In the genomic region with DNA sequence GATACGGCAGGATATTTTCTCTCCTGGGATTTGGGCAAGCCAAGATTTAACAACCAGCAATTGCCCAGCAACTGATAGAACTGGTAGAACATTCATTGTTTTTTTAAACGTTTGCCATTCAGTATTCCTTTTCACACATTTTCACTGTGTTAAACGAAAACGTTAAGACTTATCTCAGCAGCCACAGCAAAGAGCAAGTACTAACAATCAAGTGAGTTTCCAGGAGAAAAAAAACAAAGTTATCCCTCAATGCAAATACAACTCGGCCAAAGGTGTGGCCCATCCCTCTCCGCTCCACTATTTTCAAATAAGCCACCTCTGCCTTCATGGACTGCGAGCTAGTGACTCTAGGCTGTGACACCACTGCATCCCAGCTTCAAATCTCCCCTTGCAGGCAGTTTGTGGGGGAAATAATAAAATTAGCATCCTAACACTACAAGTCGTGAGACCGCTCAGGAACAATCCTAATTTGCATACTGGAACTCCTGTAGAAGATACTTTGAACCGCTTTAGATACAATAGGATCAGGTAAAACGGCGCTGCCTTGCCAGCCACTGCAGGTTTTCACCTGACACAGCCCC, we compare ENCODE assay signal across 8 cellular contexts. TPM values are rescaled to one million over a fixed set of nuclear protein-coding genes. Genes with fewer than 3 reads are reported as not detected.
DNase-seq lines count a peak whose midpoint lies in the region; TF ChIP-seq lines count a peak whose summit lies in the region.

No MANE protein-coding gene starts in this region.

- H3K4me3 ChIP-seq in GM12865 (ENCODE audit: low read depth, low read length) (peak overlapping the region; percentile 86), HEK293 (ENCODE audit: low read depth, low read length) (peak overlapping the region; percentile 73), SK-N-SH (ENCODE audit: low read depth in 2 of 2, low read length in 1 of 2) (peak overlapping the region; percentile 81 to 83), fibroblast of villous mesenchyme (ENCODE audit: low read depth, low read length) (peak overlapping the region; percentile 84), retinal pigment epithelial cell (ENCODE audit: low read length) (peak overlapping the region; percentile 86)

- H3K9ac ChIP-seq in SK-N-SH, result peak overlapping the region; percentile 69; the same call in 1 of the 2 replicates

- H3F3A ChIP-seq in SK-N-SH (replicated peaks; ENCODE audit: insufficient read depth), result no peaks in the 10 kb centered on the region

- DNase-seq in GM12865 (ENCODE audit: low read depth), result no peak
- no peak for DNase-seq in SK-N-SH
- no peak for DNase-seq in fibroblast of villous mesenchyme (ENCODE audit: low read depth)
- no peak for DNase-seq in retinal pigment epithelial cell (ENCODE audit: low read depth)
- DNase-seq in activated gamma-delta T cell (lab: John Stamatoyannopoulos, UW), result no peak
- DNase-seq in SIG-M5 (lab: John Stamatoyannopoulos, UW), result no peak
- no peak for DNase-seq in GM19238 (ENCODE audit: insufficient read length, low spot score)

- TF ChIP-seq EP300 in SK-N-SH (IDR thresholded peaks at IDR 0.05; ENCODE audit: borderline replicate concordance in 1 of 2, low read depth in 1 of 2, low read length in 1 of 2), result no peak

- H3K27ac ChIP-seq in HEK293 (ENCODE audit: extremely low read depth, low read depth, low read length) (no peak overlapping the region), SK-N-SH (ENCODE audit: low read depth in 2 of 2, low read length in 1 of 2) (peak overlapping the region in 1 of 2 experiments; percentile 36; a peak in 2 of 4 replicates)

- H3K4me1 ChIP-seq in HEK293 (ENCODE audit: control insufficient read depth, insufficient read depth, low read length), result peaks cover 9% of the 10 kb centered on the region
- peaks cover 0 to 4% of the 10 kb centered on the region in 2 experiments; a peak in 2 of 4 replicates for H3K4me1 ChIP-seq in SK-N-SH (ENCODE audit: control insufficient read depth in 1 of 2, insufficient read depth in 2 of 2, low read depth in 1 of 2, low read length in 1 of 2)

- no peaks in the 10 kb centered on the region for H4K20me1 ChIP-seq in SK-N-SH (ENCODE audit: insufficient read depth)

- H3K4me2 ChIP-seq in SK-N-SH, result peak overlapping the region; percentile 90

- H3K79me2 ChIP-seq in SK-N-SH (ENCODE audit: insufficient read depth), result peaks cover 40% of the 10 kb centered on the region

- TF ChIP-seq CTCF in GM12865 (IDR thresholded peaks at IDR 0.05; ENCODE audit: insufficient read depth, low read depth, low read length, missing control alignments) (no peak), HEK293 (tag by site-specific recombination; IDR thresholded peaks at IDR 0.05) (no peak), SK-N-SH (IDR thresholded peaks at IDR 0.05) (no peak), fibroblast of villous mesenchyme (IDR thresholded peaks at IDR 0.05; ENCODE audit: insufficient read depth, low read depth, low read length) (no peak), retinal pigment epithelial cell (conservative IDR thresholded peaks at IDR 0.05; ENCODE audit: low read depth, low read length) (no peak)

- no peaks in the 10 kb centered on the region for H3K27me3 ChIP-seq in SK-N-SH (ENCODE audit: insufficient read depth)

- CTCF ChIA-PET in HEK293 (lab: Yijun Ruan, JAX) (no interaction called here), SK-N-SH (lab: Yijun Ruan, JAX) (interaction anchor here (1.0 to 1.2 kb wide), 2 partner anchors 39 to 181 kb away, joined by 3 read pairs; no protein-coding TSS in a partner anchor)

- H3K9me2 ChIP-seq in SK-N-SH, result no peaks in the 10 kb centered on the region

- no peak for TF ChIP-seq RAD21 in SK-N-SH (IDR thresholded peaks at IDR 0.05; ENCODE audit: low read length)

- H3K36me3 ChIP-seq in HEK293 (ENCODE audit: control insufficient read depth in 2 of 2, insufficient read depth in 1 of 2, low read length in 2 of 2) (peaks cover 0 to 3% of the 10 kb centered on the region in 2 experiments; a peak in 2 of 3 replicates), SK-N-SH (replicated peaks in 1 of 2; ENCODE audit: control insufficient read depth in 1 of 2, insufficient read depth in 2 of 2, low read length in 1 of 2) (no peaks in the 10 kb centered on the region)

- no peaks in the 10 kb centered on the region for H3K9me3 ChIP-seq in HEK293 (ENCODE audit: control insufficient read depth, insufficient read depth, low read depth, low read length)
- no peaks in the 10 kb centered on the region for H3K9me3 ChIP-seq in SK-N-SH

- 7% methylated on average over 12 of the region's 12 CpGs for WGBS in SK-N-SH (ENCODE audit: low lambda C conversion rate)

- H2AFZ ChIP-seq in SK-N-SH (ENCODE audit: low read depth), result peak overlapping the region; percentile 94

- POLR2A ChIA-PET in HEK293 (lab: Yijun Ruan, JAX), result no interaction called here
- POLR2A ChIA-PET in SK-N-SH (lab: Yijun Ruan, JAX), result interaction anchor here (0.6 kb wide), 1 partner anchor 184 kb away, joined by 3 read pairs; no protein-coding TSS in a partner anchor

TF ChIP-seq in HEK293, 187 proteins besides CTCF, POLR2A, EP300 and RAD21 (continues in another document):
- no peak for TF ChIP-seq ZNF23 (tag by site-specific recombination; IDR thresholded peaks at IDR 0.05; ENCODE audit: borderline replicate concordance)
- TF ChIP-seq ZNF341 (tag by site-specific recombination; IDR thresholded peaks at IDR 0.05; ENCODE audit: low read depth), result no peak
- no peak for TF ChIP-seq ZNF585B (tag by site-specific recombination; IDR thresholded peaks at IDR 0.05)
- TF ChIP-seq ZNF423 (tag by site-specific recombination; IDR thresholded peaks at IDR 0.05), result no peak
- TF ChIP-seq PRDM6 (tag by site-specific recombination; IDR thresholded peaks at IDR 0.05), result no peak
- no peak for TF ChIP-seq ZNF639 (tag by site-specific recombination; IDR thresholded peaks at IDR 0.05)
- TF ChIP-seq ZNF660 (tag by site-specific recombination; IDR thresholded peaks at IDR 0.05), result 0 out of 2 replicates have a peak, but pooled peaks have one; percentile 15
- TF ChIP-seq SCRT2 (tag by site-specific recombination; IDR thresholded peaks at IDR 0.05), result no peak

TF ChIP-seq in SK-N-SH, 30 proteins besides CTCF, POLR2A, EP300 and RAD21:
- TF ChIP-seq RCOR1 (IDR thresholded peaks at IDR 0.05; ENCODE audit: low read length), result no peak
- no peak for TF ChIP-seq RFX5 (IDR thresholded peaks at IDR 0.05; ENCODE audit: low read length)
- no peak for TF ChIP-seq TAF1 (IDR thresholded peaks at IDR 0.05; ENCODE audit: borderline replicate concordance, low read depth, low read length)
- no peak for TF ChIP-seq TCF12 (IDR thresholded peaks at IDR 0.05)
- TF ChIP-seq YY1 (IDR thresholded peaks at IDR 0.05; ENCODE audit: low read depth), result no peak
- TF ChIP-seq, protein P1, sequence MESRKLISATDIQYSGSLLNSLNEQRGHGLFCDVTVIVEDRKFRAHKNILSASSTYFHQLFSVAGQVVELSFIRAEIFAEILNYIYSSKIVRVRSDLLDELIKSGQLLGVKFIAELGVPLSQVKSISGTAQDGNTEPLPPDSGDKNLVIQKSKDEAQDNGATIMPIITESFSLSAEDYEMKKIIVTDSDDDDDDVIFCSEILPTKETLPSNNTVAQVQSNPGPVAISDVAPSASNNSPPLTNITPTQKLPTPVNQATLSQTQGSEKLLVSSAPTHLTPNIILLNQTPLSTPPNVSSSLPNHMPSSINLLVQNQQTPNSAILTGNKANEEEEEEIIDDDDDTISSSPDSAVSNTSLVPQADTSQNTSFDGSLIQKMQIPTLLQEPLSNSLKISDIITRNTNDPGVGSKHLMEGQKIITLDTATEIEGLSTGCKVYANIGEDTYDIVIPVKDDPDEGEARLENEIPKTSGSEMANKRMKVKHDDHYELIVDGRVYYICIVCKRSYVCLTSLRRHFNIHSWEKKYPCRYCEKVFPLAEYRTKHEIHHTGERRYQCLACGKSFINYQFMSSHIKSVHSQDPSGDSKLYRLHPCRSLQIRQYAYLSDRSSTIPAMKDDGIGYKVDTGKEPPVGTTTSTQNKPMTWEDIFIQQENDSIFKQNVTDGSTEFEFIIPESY (IDR thresholded peaks at IDR 0.05; ENCODE audit: borderline replicate concordance, low read depth), result no peak
- TF ChIP-seq GATA2 (CRISPR knock-in tag; IDR thresholded peaks at IDR 0.05), result no peak
- no peak for TF ChIP-seq FOXM1 (IDR thresholded peaks at IDR 0.05; ENCODE audit: low read depth)
- no peak for TF ChIP-seq GABPA (IDR thresholded peaks at IDR 0.05; ENCODE audit: low read depth)
- TF ChIP-seq EZH2phosphoT487 (IDR thresholded peaks at IDR 0.05; ENCODE audit: borderline replicate concordance, low read depth), result no peak
- TF ChIP-seq, protein P2, sequence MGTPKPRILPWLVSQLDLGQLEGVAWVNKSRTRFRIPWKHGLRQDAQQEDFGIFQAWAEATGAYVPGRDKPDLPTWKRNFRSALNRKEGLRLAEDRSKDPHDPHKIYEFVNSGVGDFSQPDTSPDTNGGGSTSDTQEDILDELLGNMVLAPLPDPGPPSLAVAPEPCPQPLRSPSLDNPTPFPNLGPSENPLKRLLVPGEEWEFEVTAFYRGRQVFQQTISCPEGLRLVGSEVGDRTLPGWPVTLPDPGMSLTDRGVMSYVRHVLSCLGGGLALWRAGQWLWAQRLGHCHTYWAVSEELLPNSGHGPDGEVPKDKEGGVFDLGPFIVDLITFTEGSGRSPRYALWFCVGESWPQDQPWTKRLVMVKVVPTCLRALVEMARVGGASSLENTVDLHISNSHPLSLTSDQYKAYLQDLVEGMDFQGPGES (IDR thresholded peaks at IDR 0.05; ENCODE audit: low read depth, low read length), result no peak
- TF ChIP-seq JUND (IDR thresholded peaks at IDR 0.05), result no peak
- no peak for TF ChIP-seq FOSL2 (IDR thresholded peaks at IDR 0.05; ENCODE audit: borderline replicate concordance, low read depth)
- no peak for TF ChIP-seq FOXJ3 (CRISPR knock-in tag; IDR thresholded peaks at IDR 0.05)
TF ChIP-seq in SK-N-SH: peak in this region for 0.

RNA-seq across cellular contexts. Expression of gene RFXAP, which starts 0.4 kb away (rescaled TPM):
- 4.1 and 5.0 TPM in 2 replicates for polyA plus RNA-seq in SK-N-SH (2012; rRNA removed)
- polyA plus RNA-seq in SK-N-SH (2012; cell fraction: cytosol; rRNA removed), result 4.9 and 5.8 TPM in 2 replicates
- polyA plus RNA-seq in SK-N-SH (2012; cell fraction: nucleus; rRNA removed), result 6.7 and 9.5 TPM in 2 replicates
- total RNA-seq in fibroblast of villous mesenchyme, result 2.6 TPM in 2 replicates
